In genomic region chr4:176788248-176788647, GRCh38 we compare ENCODE assay signal across 1 cellular context.
TF ChIP-seq lines count a peak whose summit lies in the region.

No MANE protein-coding gene starts in this region.

TF ChIP-seq in SK-N-SH, 30 proteins besides CTCF, POLR2A, EP300 and RAD21 (continued from another document):
- TF ChIP-seq IRF3 (IDR thresholded peaks at IDR 0.05; ENCODE audit: low read depth, low read length), result no peak
